Comparison of ENCODE assay signal across 12 cellular contexts in genomic region chr5:99605904-99606303, GRCh38.
"Had no signal": no experiment of that assay in that cellular context is flagged by ENCODE, and none has a peak within 500 bp of the region (broad histone marks: within the 10 kb centered on the region; RNA-seq: fewer than 3 reads in every experiment).

No MANE protein-coding gene starts in this region.

- H3K27ac ChIP-seq: lower lobe of right lung, psoas muscle, right lobe of liver, suprapubic skin had no signal

- H3K4me1 ChIP-seq: lower lobe of right lung, psoas muscle, right lobe of liver, suprapubic skin had no signal

- H3K36me3 ChIP-seq: lower lobe of right lung, right lobe of liver, suprapubic skin had no signal

- DNase-seq: activated CD4-positive, CD25-positive, alpha-beta regulatory T cell treated with anti-CD3 and anti-CD28 coated beads, Interleukin-2, amount 50 U/mL, for 72 hours; activated naive CD4-positive, alpha-beta T cell treated with anti-CD3 and anti-CD28 coated beads, Interleukin-2, amount 10 ng/mL, durations not matched to agents 7 days and 5 days; dermis blood vessel endothelial cell; effector memory CD8-positive, alpha-beta T cell; foreskin melanocyte; head of caudate nucleus; immature natural killer cell; lower lobe of right lung; psoas muscle; right lobe of liver had no signal

- ATAC-seq: activated T-helper 17 cell treated with anti-CD3 and anti-CD28 coated beads, Interleukin-2, amount 50 U/mL, for 72 hours; effector memory CD8-positive, alpha-beta T cell; lower lobe of right lung; psoas muscle; right lobe of liver had no signal

- H3K9me3 ChIP-seq: lower lobe of right lung, psoas muscle, right lobe of liver, suprapubic skin had no signal

- H3K27me3 ChIP-seq: right lobe of liver, suprapubic skin had no signal

- H3K4me3 ChIP-seq: lower lobe of right lung, psoas muscle, right lobe of liver, suprapubic skin had no signal
